In genomic region chr9:85713897-85714296, GRCh38 we compare ENCODE assay signal across 1 cellular context.
TF ChIP-seq lines count a peak whose summit lies in the region.

No MANE protein-coding gene starts in this region.

TF ChIP-seq in HEK293, 187 proteins besides CTCF, POLR2A, EP300 and RAD21 (continued from another document):
- TF ChIP-seq OVOL3 (tag by site-specific recombination; IDR thresholded peaks at IDR 0.05) (no peak), ZNF292 (tag by site-specific recombination; IDR thresholded peaks at IDR 0.05; ENCODE audit: borderline replicate concordance, low read depth) (no peak), BCL6B (tag by site-specific recombination; IDR thresholded peaks at IDR 0.05) (no peak), ZNF791 (tag by site-specific recombination; IDR thresholded peaks at IDR 0.05) (no peak), ZNF623 (tag by site-specific recombination; IDR thresholded peaks at IDR 0.05) (no peak), ZNF426 (tag by site-specific recombination; IDR thresholded peaks at IDR 0.05) (no peak), KLF10 (tag by site-specific recombination; IDR thresholded peaks at IDR 0.05) (no peak), ZNF704 (tag by site-specific recombination; IDR thresholded peaks at IDR 0.05) (no peak), TCF7L2 (IDR thresholded peaks at IDR 0.05; ENCODE audit: borderline replicate concordance, low read depth, low read length) (no peak), ZNF155 (tag by site-specific recombination; IDR thresholded peaks at IDR 0.05) (no peak), FEZF1 (tag by site-specific recombination; IDR thresholded peaks at IDR 0.05) (peak; percentile 63; the same call in 1 of the 2 replicates), ZEB2 (tag by site-specific recombination; IDR thresholded peaks at IDR 0.05) (no peak), ZNF148 (tag by site-specific recombination; IDR thresholded peaks at IDR 0.05; ENCODE audit: borderline replicate concordance) (no peak), ZNF549 (tag by site-specific recombination; IDR thresholded peaks at IDR 0.05) (no peak), ZNF776 (tag by site-specific recombination; IDR thresholded peaks at IDR 0.05; ENCODE audit: borderline replicate concordance) (no peak), BCL11B (tag by site-specific recombination; IDR thresholded peaks at IDR 0.05; ENCODE audit: low read depth) (peak; percentile 78), ZSCAN30 (tag by site-specific recombination; IDR thresholded peaks at IDR 0.05) (peak; percentile 25; the same call in 1 of the 2 replicates), IKZF3 (tag by site-specific recombination; IDR thresholded peaks at IDR 0.05) (no peak), ZNF221 (tag by site-specific recombination; IDR thresholded peaks at IDR 0.05; ENCODE audit: borderline replicate concordance) (no peak), SP3 (tag by site-specific recombination; IDR thresholded peaks at IDR 0.05) (no peak), ZNF280C (tag by site-specific recombination; IDR thresholded peaks at IDR 0.05) (no peak), KLF16 (tag by site-specific recombination; IDR thresholded peaks at IDR 0.05) (no peak), ZNF544 (tag by site-specific recombination; IDR thresholded peaks at IDR 0.05) (no peak), ZNF530 (tag by site-specific recombination; IDR thresholded peaks at IDR 0.05; ENCODE audit: low read depth) (no peak), ZNF843 (tag by site-specific recombination; IDR thresholded peaks at IDR 0.05) (peak; percentile 39; the same call in 1 of the 2 replicates), ZBTB6 (tag by site-specific recombination; IDR thresholded peaks at IDR 0.05) (no peak), ZNF677 (tag by site-specific recombination; IDR thresholded peaks at IDR 0.05) (no peak), ZNF555 (tag by site-specific recombination; conservative IDR thresholded peaks at IDR 0.05) (no peak)
